1 cellular context compared by ENCODE assay signal in the genomic region with DNA sequence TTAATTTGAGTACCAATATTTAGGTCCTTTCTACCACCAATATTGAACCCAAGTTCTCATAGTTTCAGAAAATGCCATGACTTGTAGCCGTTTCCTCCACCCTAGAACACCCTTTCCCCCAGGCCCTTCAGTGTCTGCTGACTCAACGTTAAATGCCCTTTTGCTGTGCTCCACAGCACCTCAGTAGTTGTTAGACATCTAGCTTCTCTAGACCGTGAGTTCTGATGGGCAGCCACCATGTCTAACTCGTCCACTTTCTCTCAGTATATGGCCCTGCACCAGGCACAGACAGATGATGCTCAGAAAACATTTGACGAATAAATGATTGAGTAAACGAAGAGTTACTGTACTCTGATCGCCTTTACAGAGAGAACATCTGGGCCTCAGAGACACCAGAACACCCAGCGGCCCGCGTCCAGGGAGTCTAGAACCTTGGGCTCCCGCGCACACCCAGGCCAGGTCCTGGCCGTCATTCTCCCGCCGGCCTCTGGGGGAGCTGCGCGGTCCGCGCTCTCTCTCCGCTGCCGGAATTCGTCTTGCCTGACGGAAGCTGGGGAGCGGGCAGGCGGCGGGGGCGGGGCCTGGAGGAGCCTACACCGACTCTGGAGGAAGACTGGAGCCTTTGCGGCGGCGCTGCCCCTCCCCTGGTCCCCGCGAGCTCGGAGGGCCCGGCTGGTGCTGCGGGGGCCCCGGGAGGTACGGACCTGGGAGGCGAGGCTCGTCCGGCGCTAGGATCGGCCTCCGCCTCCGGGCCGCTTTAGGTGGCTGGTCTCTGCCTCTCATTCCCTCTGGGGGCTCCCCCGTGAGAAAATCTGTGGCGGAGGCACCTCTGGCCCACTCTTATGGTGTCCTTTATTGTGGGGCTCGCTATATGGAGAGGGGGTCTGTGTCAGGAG.
TF ChIP-seq lines count a peak whose summit lies in the region.

A gene (plus strand): TSS at position 582 of the 896 bp plus-strand sequence. CDS start 1,488 bp downstream, outside the sequence.

TF ChIP-seq in GM12878, 131 proteins besides CTCF, POLR2A, EP300 and RAD21 (continued from another document and continues in another):
- TF ChIP-seq, protein P1, sequence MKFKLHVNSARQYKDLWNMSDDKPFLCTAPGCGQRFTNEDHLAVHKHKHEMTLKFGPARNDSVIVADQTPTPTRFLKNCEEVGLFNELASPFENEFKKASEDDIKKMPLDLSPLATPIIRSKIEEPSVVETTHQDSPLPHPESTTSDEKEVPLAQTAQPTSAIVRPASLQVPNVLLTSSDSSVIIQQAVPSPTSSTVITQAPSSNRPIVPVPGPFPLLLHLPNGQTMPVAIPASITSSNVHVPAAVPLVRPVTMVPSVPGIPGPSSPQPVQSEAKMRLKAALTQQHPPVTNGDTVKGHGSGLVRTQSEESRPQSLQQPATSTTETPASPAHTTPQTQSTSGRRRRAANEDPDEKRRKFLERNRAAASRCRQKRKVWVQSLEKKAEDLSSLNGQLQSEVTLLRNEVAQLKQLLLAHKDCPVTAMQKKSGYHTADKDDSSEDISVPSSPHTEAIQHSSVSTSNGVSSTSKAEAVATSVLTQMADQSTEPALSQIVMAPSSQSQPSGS (IDR thresholded peaks at IDR 0.05; ENCODE audit: low read length): no peak
- TF ChIP-seq TBL1XR1 (IDR thresholded peaks at IDR 0.05; ENCODE audit: low read depth, low read length): 0 out of 2 replicates have a peak, but pooled peaks have one; percentile 48
- no peak for TF ChIP-seq HDGF (IDR thresholded peaks at IDR 0.05)
- TF ChIP-seq SMC3 (IDR thresholded peaks at IDR 0.05; ENCODE audit: borderline replicate concordance, low read length): no peak
- TF ChIP-seq, protein P2, sequence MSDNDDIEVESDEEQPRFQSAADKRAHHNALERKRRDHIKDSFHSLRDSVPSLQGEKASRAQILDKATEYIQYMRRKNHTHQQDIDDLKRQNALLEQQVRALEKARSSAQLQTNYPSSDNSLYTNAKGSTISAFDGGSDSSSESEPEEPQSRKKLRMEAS (IDR thresholded peaks at IDR 0.05; ENCODE audit: low read depth, low read length): peak; percentile 39; the same call in 1 of the 2 replicates
- TF ChIP-seq MYC (IDR thresholded peaks at IDR 0.05; ENCODE audit: insufficient read depth, insufficient read length, insufficient replicate concordance, low read length, severe bottlenecking): no peak
- TF ChIP-seq JUND (IDR thresholded peaks at IDR 0.05; ENCODE audit: low read depth, low read length): no peak
- TF ChIP-seq, protein P3, sequence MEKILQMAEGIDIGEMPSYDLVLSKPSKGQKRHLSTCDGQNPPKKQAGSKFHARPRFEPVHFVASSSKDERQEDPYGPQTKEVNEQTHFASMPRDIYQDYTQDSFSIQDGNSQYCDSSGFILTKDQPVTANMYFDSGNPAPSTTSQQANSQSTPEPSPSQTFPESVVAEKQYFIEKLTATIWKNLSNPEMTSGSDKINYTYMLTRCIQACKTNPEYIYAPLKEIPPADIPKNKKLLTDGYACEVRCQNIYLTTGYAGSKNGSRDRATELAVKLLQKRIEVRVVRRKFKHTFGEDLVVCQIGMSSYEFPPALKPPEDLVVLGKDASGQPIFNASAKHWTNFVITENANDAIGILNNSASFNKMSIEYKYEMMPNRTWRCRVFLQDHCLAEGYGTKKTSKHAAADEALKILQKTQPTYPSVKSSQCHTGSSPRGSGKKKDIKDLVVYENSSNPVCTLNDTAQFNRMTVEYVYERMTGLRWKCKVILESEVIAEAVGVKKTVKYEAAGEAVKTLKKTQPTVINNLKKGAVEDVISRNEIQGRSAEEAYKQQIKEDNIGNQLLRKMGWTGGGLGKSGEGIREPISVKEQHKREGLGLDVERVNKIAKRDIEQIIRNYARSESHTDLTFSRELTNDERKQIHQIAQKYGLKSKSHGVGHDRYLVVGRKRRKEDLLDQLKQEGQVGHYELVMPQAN (conservative IDR thresholded peaks at IDR 0.05): peak; percentile 76
- TF ChIP-seq, protein P4, sequence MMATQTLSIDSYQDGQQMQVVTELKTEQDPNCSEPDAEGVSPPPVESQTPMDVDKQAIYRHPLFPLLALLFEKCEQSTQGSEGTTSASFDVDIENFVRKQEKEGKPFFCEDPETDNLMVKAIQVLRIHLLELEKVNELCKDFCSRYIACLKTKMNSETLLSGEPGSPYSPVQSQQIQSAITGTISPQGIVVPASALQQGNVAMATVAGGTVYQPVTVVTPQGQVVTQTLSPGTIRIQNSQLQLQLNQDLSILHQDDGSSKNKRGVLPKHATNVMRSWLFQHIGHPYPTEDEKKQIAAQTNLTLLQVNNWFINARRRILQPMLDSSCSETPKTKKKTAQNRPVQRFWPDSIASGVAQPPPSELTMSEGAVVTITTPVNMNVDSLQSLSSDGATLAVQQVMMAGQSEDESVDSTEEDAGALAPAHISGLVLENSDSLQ (IDR thresholded peaks at IDR 0.05): peak; percentile 65
- TF ChIP-seq, protein P5, sequence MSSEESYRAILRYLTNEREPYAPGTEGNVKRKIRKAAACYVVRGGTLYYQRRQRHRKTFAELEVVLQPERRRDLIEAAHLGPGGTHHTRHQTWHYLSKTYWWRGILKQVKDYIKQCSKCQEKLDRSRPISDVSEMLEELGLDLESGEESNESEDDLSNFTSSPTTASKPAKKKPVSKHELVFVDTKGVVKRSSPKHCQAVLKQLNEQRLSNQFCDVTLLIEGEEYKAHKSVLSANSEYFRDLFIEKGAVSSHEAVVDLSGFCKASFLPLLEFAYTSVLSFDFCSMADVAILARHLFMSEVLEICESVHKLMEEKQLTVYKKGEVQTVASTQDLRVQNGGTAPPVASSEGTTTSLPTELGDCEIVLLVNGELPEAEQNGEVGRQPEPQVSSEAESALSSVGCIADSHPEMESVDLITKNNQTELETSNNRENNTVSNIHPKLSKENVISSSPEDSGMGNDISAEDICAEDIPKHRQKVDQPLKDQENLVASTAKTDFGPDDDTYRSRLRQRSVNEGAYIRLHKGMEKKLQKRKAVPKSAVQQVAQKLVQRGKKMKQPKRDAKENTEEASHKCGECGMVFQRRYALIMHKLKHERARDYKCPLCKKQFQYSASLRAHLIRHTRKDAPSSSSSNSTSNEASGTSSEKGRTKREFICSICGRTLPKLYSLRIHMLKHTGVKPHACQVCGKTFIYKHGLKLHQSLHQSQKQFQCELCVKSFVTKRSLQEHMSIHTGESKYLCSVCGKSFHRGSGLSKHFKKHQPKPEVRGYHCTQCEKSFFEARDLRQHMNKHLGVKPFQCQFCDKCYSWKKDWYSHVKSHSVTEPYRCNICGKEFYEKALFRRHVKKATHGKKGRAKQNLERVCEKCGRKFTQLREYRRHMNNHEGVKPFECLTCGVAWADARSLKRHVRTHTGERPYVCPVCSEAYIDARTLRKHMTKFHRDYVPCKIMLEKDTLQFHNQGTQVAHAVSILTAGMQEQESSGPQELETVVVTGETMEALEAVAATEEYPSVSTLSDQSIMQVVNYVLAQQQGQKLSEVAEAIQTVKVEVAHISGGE (CRISPR knock-in tag; IDR thresholded peaks at IDR 0.05): no peak
- no peak for TF ChIP-seq ATF7 (IDR thresholded peaks at IDR 0.05; ENCODE audit: low read depth)
- TF ChIP-seq, protein P6, sequence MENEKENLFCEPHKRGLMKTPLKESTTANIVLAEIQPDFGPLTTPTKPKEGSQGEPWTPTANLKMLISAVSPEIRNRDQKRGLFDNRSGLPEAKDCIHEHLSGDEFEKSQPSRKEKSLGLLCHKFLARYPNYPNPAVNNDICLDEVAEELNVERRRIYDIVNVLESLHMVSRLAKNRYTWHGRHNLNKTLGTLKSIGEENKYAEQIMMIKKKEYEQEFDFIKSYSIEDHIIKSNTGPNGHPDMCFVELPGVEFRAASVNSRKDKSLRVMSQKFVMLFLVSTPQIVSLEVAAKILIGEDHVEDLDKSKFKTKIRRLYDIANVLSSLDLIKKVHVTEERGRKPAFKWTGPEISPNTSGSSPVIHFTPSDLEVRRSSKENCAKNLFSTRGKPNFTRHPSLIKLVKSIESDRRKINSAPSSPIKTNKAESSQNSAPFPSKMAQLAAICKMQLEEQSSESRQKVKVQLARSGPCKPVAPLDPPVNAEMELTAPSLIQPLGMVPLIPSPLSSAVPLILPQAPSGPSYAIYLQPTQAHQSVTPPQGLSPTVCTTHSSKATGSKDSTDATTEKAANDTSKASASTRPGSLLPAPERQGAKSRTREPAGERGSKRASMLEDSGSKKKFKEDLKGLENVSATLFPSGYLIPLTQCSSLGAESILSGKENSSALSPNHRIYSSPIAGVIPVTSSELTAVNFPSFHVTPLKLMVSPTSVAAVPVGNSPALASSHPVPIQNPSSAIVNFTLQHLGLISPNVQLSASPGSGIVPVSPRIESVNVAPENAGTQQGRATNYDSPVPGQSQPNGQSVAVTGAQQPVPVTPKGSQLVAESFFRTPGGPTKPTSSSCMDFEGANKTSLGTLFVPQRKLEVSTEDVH (IDR thresholded peaks at IDR 0.05; ENCODE audit: low read depth, partially characterized antibody): peak; percentile 44
- no peak for TF ChIP-seq RAD51 (IDR thresholded peaks at IDR 0.05)
- peak; percentile 77 for TF ChIP-seq LARP7 (IDR thresholded peaks at IDR 0.05)
- TF ChIP-seq, protein P7, sequence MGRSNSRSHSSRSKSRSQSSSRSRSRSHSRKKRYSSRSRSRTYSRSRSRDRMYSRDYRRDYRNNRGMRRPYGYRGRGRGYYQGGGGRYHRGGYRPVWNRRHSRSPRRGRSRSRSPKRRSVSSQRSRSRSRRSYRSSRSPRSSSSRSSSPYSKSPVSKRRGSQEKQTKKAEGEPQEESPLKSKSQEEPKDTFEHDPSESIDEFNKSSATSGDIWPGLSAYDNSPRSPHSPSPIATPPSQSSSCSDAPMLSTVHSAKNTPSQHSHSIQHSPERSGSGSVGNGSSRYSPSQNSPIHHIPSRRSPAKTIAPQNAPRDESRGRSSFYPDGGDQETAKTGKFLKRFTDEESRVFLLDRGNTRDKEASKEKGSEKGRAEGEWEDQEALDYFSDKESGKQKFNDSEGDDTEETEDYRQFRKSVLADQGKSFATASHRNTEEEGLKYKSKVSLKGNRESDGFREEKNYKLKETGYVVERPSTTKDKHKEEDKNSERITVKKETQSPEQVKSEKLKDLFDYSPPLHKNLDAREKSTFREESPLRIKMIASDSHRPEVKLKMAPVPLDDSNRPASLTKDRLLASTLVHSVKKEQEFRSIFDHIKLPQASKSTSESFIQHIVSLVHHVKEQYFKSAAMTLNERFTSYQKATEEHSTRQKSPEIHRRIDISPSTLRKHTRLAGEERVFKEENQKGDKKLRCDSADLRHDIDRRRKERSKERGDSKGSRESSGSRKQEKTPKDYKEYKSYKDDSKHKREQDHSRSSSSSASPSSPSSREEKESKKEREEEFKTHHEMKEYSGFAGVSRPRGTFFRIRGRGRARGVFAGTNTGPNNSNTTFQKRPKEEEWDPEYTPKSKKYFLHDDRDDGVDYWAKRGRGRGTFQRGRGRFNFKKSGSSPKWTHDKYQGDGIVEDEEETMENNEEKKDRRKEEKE (IDR thresholded peaks at IDR 0.05): no peak
- no peak for TF ChIP-seq CHD1 (IDR thresholded peaks at IDR 0.05; ENCODE audit: low read depth, low read length)
- no peak; the same call in 1 of the 2 replicates for TF ChIP-seq GATAD2B (conservative IDR thresholded peaks at IDR 0.05; ENCODE audit: low read depth)
- TF ChIP-seq ZNF384 (IDR thresholded peaks at IDR 0.05; ENCODE audit: borderline replicate concordance, low read depth, low read length): peak; percentile 14; the same call in 1 of the 2 replicates
- TF ChIP-seq ZNF217 (IDR thresholded peaks at IDR 0.05): no peak
- TF ChIP-seq CREB1 (IDR thresholded peaks at IDR 0.05; ENCODE audit: low read depth): peak; percentile 65
- TF ChIP-seq RCOR1 (conservative IDR thresholded peaks at IDR 0.05; ENCODE audit: low read depth, low read length): 0 out of 2 replicates have a peak, but pooled peaks have one; percentile 20
- TF ChIP-seq NFIC (IDR thresholded peaks at IDR 0.05; ENCODE audit: low read depth, low read length): no peak
- no peak for TF ChIP-seq MEF2B (IDR thresholded peaks at IDR 0.05; ENCODE audit: partially characterized antibody, poor library complexity, severe bottlenecking)
- TF ChIP-seq ASH2L (IDR thresholded peaks at IDR 0.05; ENCODE audit: borderline replicate concordance, low read depth): no peak
- TF ChIP-seq, protein P8, sequence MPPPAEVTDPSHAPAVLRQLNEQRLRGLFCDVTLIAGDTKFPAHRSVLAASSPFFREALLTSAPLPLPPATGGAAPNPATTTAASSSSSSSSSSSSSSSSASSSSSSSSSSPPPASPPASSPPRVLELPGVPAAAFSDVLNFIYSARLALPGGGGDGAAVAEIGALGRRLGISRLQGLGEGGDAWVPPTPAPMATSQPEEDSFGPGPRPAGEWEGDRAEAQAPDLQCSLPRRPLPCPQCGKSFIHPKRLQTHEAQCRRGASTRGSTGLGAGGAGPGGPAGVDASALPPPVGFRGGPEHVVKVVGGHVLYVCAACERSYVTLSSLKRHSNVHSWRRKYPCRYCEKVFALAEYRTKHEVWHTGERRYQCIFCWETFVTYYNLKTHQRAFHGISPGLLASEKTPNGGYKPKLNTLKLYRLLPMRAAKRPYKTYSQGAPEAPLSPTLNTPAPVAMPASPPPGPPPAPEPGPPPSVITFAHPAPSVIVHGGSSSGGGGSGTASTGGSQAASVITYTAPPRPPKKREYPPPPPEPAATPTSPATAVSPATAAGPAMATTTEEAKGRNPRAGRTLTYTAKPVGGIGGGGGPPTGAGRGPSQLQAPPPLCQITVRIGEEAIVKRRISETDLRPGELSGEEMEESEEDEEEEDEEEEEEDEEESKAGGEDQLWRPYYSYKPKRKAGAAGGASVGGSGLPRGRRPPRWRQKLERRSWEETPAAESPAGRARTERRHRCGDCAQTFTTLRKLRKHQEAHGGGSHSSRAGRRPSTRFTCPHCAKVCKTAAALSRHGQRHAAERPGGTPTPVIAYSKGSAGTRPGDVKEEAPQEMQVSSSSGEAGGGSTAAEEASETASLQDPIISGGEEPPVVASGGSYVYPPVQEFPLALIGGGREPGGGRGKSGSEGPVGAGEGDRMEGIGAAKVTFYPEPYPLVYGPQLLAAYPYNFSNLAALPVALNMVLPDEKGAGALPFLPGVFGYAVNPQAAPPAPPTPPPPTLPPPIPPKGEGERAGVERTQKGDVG (CRISPR knock-in tag; IDR thresholded peaks at IDR 0.05): no peak
- no peak for TF ChIP-seq NR2C2 (IDR thresholded peaks at IDR 0.05; ENCODE audit: borderline replicate concordance, control insufficient read depth, insufficient read length, low read depth)
- no peak for TF ChIP-seq HDAC2 (IDR thresholded peaks at IDR 0.05)
